1 cellular context compared by ENCODE assay signal in genomic region chr1:94801919-94802546, GRCh38.
TF ChIP-seq lines count a peak whose summit lies in the region.

No MANE protein-coding gene starts in this region.

TF ChIP-seq in GM23338, 12 proteins besides CTCF, POLR2A, EP300 and RAD21 (continued from another document):
- TF ChIP-seq, protein P1, sequence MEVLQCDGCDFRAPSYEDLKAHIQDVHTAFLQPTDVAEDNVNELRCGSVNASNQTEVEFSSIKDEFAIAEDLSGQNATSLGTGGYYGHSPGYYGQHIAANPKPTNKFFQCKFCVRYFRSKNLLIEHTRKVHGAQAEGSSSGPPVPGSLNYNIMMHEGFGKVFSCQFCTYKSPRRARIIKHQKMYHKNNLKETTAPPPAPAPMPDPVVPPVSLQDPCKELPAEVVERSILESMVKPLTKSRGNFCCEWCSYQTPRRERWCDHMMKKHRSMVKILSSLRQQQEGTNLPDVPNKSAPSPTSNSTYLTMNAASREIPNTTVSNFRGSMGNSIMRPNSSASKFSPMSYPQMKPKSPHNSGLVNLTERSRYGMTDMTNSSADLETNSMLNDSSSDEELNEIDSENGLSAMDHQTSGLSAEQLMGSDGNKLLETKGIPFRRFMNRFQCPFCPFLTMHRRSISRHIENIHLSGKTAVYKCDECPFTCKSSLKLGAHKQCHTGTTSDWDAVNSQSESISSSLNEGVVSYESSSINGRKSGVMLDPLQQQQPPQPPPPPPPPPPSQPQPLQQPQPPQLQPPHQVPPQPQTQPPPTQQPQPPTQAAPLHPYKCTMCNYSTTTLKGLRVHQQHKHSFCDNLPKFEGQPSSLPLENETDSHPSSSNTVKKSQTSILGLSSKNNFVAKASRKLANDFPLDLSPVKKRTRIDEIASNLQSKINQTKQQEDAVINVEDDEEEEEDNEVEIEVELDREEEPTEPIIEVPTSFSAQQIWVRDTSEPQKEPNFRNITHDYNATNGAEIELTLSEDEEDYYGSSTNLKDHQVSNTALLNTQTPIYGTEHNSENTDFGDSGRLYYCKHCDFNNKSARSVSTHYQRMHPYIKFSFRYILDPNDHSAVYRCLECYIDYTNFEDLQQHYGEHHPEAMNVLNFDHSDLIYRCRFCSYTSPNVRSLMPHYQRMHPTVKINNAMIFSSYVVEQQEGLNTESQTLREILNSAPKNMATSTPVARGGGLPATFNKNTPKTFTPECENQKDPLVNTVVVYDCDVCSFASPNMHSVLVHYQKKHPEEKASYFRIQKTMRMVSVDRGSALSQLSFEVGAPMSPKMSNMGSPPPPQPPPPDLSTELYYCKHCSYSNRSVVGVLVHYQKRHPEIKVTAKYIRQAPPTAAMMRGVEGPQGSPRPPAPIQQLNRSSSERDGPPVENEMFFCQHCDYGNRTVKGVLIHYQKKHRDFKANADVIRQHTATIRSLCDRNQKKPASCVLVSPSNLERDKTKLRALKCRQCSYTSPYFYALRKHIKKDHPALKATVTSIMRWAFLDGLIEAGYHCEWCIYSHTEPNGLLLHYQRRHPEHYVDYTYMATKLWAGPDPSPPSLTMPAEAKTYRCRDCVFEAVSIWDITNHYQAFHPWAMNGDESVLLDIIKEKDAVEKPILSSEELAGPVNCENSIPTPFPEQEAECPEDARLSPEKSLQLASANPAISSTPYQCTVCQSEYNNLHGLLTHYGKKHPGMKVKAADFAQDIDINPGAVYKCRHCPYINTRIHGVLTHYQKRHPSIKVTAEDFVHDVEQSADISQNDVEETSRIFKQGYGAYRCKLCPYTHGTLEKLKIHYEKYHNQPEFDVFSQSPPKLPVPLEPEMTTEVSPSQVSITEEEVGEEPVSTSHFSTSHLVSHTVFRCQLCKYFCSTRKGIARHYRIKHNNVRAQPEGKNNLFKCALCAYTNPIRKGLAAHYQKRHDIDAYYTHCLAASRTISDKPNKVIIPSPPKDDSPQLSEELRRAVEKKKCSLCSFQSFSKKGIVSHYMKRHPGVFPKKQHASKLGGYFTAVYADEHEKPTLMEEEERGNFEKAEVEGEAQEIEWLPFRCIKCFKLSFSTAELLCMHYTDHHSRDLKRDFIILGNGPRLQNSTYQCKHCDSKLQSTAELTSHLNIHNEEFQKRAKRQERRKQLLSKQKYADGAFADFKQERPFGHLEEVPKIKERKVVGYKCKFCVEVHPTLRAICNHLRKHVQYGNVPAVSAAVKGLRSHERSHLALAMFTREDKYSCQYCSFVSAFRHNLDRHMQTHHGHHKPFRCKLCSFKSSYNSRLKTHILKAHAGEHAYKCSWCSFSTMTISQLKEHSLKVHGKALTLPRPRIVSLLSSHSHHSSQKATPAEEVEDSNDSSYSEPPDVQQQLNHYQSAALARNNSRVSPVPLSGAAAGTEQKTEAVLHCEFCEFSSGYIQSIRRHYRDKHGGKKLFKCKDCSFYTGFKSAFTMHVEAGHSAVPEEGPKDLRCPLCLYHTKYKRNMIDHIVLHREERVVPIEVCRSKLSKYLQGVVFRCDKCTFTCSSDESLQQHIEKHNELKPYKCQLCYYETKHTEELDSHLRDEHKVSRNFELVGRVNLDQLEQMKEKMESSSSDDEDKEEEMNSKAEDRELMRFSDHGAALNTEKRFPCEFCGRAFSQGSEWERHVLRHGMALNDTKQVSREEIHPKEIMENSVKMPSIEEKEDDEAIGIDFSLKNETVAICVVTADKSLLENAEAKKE (CRISPR knock-in tag; IDR thresholded peaks at IDR 0.05), result no peak
- TF ChIP-seq POLR2AphosphoS5 (IDR thresholded peaks at IDR 0.05; ENCODE audit: low read depth) (no peak), ZNF114 (CRISPR knock-in tag; IDR thresholded peaks at IDR 0.05) (no peak), NANOG (IDR thresholded peaks at IDR 0.05; ENCODE audit: borderline replicate concordance) (no peak), EZH2 (IDR thresholded peaks at IDR 0.05; ENCODE audit: low read depth, unreplicated experiment) (no peak)
- TF ChIP-seq, protein P2, sequence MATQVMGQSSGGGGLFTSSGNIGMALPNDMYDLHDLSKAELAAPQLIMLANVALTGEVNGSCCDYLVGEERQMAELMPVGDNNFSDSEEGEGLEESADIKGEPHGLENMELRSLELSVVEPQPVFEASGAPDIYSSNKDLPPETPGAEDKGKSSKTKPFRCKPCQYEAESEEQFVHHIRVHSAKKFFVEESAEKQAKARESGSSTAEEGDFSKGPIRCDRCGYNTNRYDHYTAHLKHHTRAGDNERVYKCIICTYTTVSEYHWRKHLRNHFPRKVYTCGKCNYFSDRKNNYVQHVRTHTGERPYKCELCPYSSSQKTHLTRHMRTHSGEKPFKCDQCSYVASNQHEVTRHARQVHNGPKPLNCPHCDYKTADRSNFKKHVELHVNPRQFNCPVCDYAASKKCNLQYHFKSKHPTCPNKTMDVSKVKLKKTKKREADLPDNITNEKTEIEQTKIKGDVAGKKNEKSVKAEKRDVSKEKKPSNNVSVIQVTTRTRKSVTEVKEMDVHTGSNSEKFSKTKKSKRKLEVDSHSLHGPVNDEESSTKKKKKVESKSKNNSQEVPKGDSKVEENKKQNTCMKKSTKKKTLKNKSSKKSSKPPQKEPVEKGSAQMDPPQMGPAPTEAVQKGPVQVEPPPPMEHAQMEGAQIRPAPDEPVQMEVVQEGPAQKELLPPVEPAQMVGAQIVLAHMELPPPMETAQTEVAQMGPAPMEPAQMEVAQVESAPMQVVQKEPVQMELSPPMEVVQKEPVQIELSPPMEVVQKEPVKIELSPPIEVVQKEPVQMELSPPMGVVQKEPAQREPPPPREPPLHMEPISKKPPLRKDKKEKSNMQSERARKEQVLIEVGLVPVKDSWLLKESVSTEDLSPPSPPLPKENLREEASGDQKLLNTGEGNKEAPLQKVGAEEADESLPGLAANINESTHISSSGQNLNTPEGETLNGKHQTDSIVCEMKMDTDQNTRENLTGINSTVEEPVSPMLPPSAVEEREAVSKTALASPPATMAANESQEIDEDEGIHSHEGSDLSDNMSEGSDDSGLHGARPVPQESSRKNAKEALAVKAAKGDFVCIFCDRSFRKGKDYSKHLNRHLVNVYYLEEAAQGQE (IDR thresholded peaks at IDR 0.05; ENCODE audit: unreplicated experiment), result no peak
